8 cellular contexts compared by ENCODE assay signal in genomic region chr1:158527190-158527815, GRCh38. TPM values are rescaled to one million over a fixed set of nuclear protein-coding genes. Genes with fewer than 3 reads are reported as not detected.
DNase-seq lines count a peak whose midpoint lies in the region; ATAC-seq and TF ChIP-seq lines count a peak whose summit lies in the region.

No MANE protein-coding gene starts in this region.

- no peaks in the 10 kb centered on the region for H3K4me1 Mint-ChIP-seq in chondrocyte (ENCODE audit: low read depth)

- DNase-seq in AG04450 (ENCODE audit: low read depth, low spot score) (peak; percentile 39), NCI-H82 treated with DMSO at 0.1 percent for 48 hours (lab: John Stamatoyannopoulos, UW; ENCODE audit: unreplicated experiment) (peak; percentile 7), fibroblast of gingiva (ENCODE audit: low read depth) (peak; percentile 19), chondrocyte (ENCODE audit: low spot score) (no peak), OCI-M2 (lab: John Stamatoyannopoulos, UW; ENCODE audit: unreplicated experiment) (no peak)

- no peaks in the 10 kb centered on the region for H3K9me3 ChIP-seq in AG04450 (ENCODE audit: control insufficient read depth, insufficient read depth, low read length)

- H3K36me3 Mint-ChIP-seq in chondrocyte (ENCODE audit: low read depth), result no peaks in the 10 kb centered on the region

- H3K27ac Mint-ChIP-seq in chondrocyte (ENCODE audit: unreplicated experiment), result no peak overlapping the region

- peaks cover 34% of the 10 kb centered on the region for H3K9me3 Mint-ChIP-seq in chondrocyte (ENCODE audit: low read depth)

- ATAC-seq in GM18505 (IDR thresholded peaks at IDR 0.05; ENCODE audit: unreplicated experiment) (peak; percentile 55), HG03432 (IDR thresholded peaks at IDR 0.05; ENCODE audit: unreplicated experiment) (no peak), HG03571 (IDR thresholded peaks at IDR 0.05; ENCODE audit: unreplicated experiment) (no peak)

- no peak overlapping the region for H3K4me3 Mint-ChIP-seq in chondrocyte (ENCODE audit: unreplicated experiment)

- POLR2A ChIA-PET in AG04450 (lab: Yijun Ruan, JAX), result no interaction called here

- peaks cover 2% of the 10 kb centered on the region for H3K27me3 Mint-ChIP-seq in chondrocyte (ENCODE audit: low read depth)

- TF ChIP-seq CTCF in AG04450 (IDR thresholded peaks at IDR 0.05; ENCODE audit: low read depth, low read length) (peak; percentile 69), chondrocyte (IDR thresholded peaks at IDR 0.05) (no peak)

- no peak overlapping the region for H3K4me3 ChIP-seq in AG04450 (ENCODE audit: low read depth, low read length)

- CTCF ChIA-PET in AG04450 (lab: Charles Lee), result interaction anchor here (0.7 to 2.1 kb wide), 9 partner anchors 10 to 563 kb away, joined by 3 to 15 read pairs (median 4); no protein-coding TSS in a partner anchor

- TF ChIP-seq POLR2A in GM18505 (IDR thresholded peaks at IDR 0.05; ENCODE audit: borderline replicate concordance, extremely low read depth, insufficient read depth, insufficient read length), result no peak

- H3K27ac ChIP-seq in AG04450 (ENCODE audit: low read depth, low read length), result no peak overlapping the region

- H3K27me3 ChIP-seq in AG04450 (ENCODE audit: control insufficient read depth, insufficient read depth, low read length), result no peaks in the 10 kb centered on the region

RNA-seq across cellular contexts. Expression of gene OR6Y1, which starts 26.9 kb away (rescaled TPM):
- not detected in 2 replicates for polyA plus RNA-seq in AG04450 (2011; rRNA removed)
- polyA minus RNA-seq in AG04450 (2011; rRNA and poly(A)+ RNA removed), result not detected in 2 replicates
- total RNA-seq in chondrocyte, result not detected in 3 replicates

RNA-seq across cellular contexts. Expression of gene OR6P1, which starts 43.1 kb away (rescaled TPM):
- not detected in 2 replicates for polyA plus RNA-seq in AG04450 (2011; rRNA removed)
- polyA minus RNA-seq in AG04450 (2011; rRNA and poly(A)+ RNA removed), result not detected in 2 replicates
- not detected in 3 replicates for total RNA-seq in chondrocyte

RNA-seq across cellular contexts. Expression of gene OR10X1, which starts 52.4 kb away (rescaled TPM):
- not detected in 2 replicates for polyA plus RNA-seq in AG04450 (2011; rRNA removed)
- not detected in 2 replicates for polyA minus RNA-seq in AG04450 (2011; rRNA and poly(A)+ RNA removed)
- not detected in 3 replicates for total RNA-seq in chondrocyte

RNA-seq across cellular contexts. Expression of gene OR10R2, which starts 55.3 kb away (rescaled TPM):
- polyA plus RNA-seq in AG04450 (2011; rRNA removed), result not detected in 2 replicates
- not detected in 2 replicates for polyA minus RNA-seq in AG04450 (2011; rRNA and poly(A)+ RNA removed)
- total RNA-seq in chondrocyte, result not detected in 3 replicates

Comparison
In these comparisons a context has a peak if more than half of its experiments do, and no peak if none do; other contexts are left out.
1. DNase-seq: peak in AG04450 (single experiment), NCI-H82 treated with DMSO at 0.1 percent for 48 hours (single experiment) and fibroblast of gingiva (single experiment); none in chondrocyte (single experiment) and OCI-M2 (single experiment).